In the genomic region with DNA sequence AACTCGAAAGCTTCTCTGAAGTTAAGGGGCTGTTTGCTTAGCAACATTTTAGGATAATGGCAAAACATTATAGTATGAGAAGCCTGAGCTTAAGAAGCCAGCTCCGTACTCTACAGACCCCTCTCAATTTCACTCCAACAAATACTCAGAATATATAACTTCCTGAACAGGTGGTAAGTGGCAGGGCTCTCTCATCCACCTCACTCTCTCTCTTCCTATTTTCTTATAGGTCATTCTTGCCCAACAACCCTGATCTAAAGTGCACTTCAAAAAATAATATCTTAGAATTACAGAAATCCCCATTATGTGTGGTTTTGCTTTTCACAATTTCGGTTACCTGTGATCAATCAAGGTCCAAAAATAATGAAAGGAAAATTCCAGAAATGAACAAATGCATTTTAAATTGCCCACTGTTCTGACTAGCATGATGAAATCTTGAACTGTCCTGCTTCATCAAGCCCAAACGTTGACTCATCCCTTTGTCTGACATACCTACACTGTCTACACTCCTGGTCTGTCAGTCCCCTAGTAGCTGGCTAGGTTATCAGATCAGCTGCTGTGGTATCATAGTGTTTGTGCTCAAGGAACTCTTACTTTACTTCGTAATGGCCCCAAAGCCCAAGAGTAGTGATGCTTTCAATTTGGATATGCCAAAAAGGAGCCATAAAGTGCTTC, we compare ENCODE assay signal across 1 cellular context.
TF ChIP-seq lines count a peak whose summit lies in the region.

No MANE protein-coding gene starts in this region.

TF ChIP-seq in IMR-90, 13 proteins besides CTCF, POLR2A, EP300 and RAD21 (continued from another document):
- TF ChIP-seq FOS (IDR thresholded peaks at IDR 0.05; ENCODE audit: low read depth, low read length) (no peak), CEBPB (IDR thresholded peaks at IDR 0.05; ENCODE audit: low read depth, low read length) (no peak), NFE2L2 (IDR thresholded peaks at IDR 0.05; ENCODE audit: low read depth, low read length) (no peak), MAFK (IDR thresholded peaks at IDR 0.05; ENCODE audit: low read depth, low read length) (no peak), RFX5 (IDR thresholded peaks at IDR 0.05; ENCODE audit: low read depth, low read length) (no peak), RCOR1 (IDR thresholded peaks at IDR 0.05; ENCODE audit: insufficient replicate concordance, low read length) (no peak), BHLHE40 (IDR thresholded peaks at IDR 0.05; ENCODE audit: low read depth, low read length) (no peak)
- TF ChIP-seq, protein P1, sequence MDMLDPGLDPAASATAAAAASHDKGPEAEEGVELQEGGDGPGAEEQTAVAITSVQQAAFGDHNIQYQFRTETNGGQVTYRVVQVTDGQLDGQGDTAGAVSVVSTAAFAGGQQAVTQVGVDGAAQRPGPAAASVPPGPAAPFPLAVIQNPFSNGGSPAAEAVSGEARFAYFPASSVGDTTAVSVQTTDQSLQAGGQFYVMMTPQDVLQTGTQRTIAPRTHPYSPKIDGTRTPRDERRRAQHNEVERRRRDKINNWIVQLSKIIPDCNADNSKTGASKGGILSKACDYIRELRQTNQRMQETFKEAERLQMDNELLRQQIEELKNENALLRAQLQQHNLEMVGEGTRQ (IDR thresholded peaks at IDR 0.05; ENCODE audit: low read depth, low read length), result no peak
- TF ChIP-seq, protein P2, sequence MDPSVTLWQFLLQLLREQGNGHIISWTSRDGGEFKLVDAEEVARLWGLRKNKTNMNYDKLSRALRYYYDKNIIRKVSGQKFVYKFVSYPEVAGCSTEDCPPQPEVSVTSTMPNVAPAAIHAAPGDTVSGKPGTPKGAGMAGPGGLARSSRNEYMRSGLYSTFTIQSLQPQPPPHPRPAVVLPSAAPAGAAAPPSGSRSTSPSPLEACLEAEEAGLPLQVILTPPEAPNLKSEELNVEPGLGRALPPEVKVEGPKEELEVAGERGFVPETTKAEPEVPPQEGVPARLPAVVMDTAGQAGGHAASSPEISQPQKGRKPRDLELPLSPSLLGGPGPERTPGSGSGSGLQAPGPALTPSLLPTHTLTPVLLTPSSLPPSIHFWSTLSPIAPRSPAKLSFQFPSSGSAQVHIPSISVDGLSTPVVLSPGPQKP (IDR thresholded peaks at IDR 0.05; ENCODE audit: borderline replicate concordance, low read depth, low read length), result no peak
